16 cellular contexts compared by ENCODE assay signal in genomic region chr11:125464266-125464662, GRCh38. TPM values are rescaled to one million over a fixed set of nuclear protein-coding genes. Genes with fewer than 3 reads are reported as not detected.
DNase-seq lines count a peak whose midpoint lies in the region; FAIRE-seq and TF ChIP-seq lines count a peak whose summit lies in the region.
"Had no signal": no experiment of that assay in that cellular context is flagged by ENCODE, and none has a peak within 500 bp of the region (broad histone marks: within the 10 kb centered on the region; RNA-seq: fewer than 3 reads in every experiment).

No MANE protein-coding gene starts in this region.

- peak; percentile 27 for DNase-seq in HPDE6-E6E7 (ENCODE audit: extremely low spot score)
- peak; percentile 72 for DNase-seq in astrocyte (ENCODE audit: low read depth)
- peak; percentile 47 for DNase-seq in fibroblast of mammary gland (ENCODE audit: low read depth)
- no peak for DNase-seq in HAP-1 (ENCODE audit: low spot score in 2 of 2)
- no peak for DNase-seq in activated CD8-positive, alpha-beta memory T cell treated with anti-CD3 and anti-CD28 coated beads, Interleukin-2, amount 50 U/mL, for 4 hours
- DNase-seq in GM19240 (ENCODE audit: insufficient read length, low spot score) = no peak
- DNase-seq: activated gamma-delta T cell treated with Interleukin-2 at 50 U/mL for 16 hours; DMS79 treated with DMSO at 0.1 percent for 48 hours; effector memory CD8-positive, alpha-beta T cell; SHP77; stimulated activated CD4-positive, alpha-beta T cell treated with anti-CD3 and anti-CD28 coated beads, Interleukin-1b, Interleukin-23, amount 100 ng/mL, for 48 hours; T-helper 17 cell had no signal

- peaks cover 20% of the 10 kb centered on the region for H3K4me1 Mint-ChIP-seq in astrocyte (ENCODE audit: low read depth, unreplicated experiment)

- peaks cover 1% of the 10 kb centered on the region for H3K9me3 Mint-ChIP-seq in astrocyte (ENCODE audit: unreplicated experiment)
- H3K9me3 Mint-ChIP-seq: effector memory CD8-positive, alpha-beta T cell; GM23338; neural crest cell had no signal

- H3K27me3 ChIP-seq in astrocyte (ENCODE audit: insufficient read depth, low read length) = no peaks in the 10 kb centered on the region
- no peaks in the 10 kb centered on the region for H3K27me3 ChIP-seq in HAP-1 (ENCODE audit: low read depth)
- H3K27me3 ChIP-seq: gastroesophageal sphincter had no signal

- no peaks in the 10 kb centered on the region for H3K9me3 ChIP-seq in astrocyte (ENCODE audit: insufficient read depth, low read depth, low read length)
- no peaks in the 10 kb centered on the region for H3K9me3 ChIP-seq in HAP-1
- H3K9me3 ChIP-seq: gastroesophageal sphincter had no signal

- in situ Hi-C loops in HAP-1 (cut with MboI; ENCODE audit: low sequenced_read_pairs) = no loop called here

- no peak overlapping the region for H3K9ac ChIP-seq in astrocyte (ENCODE audit: low read length)

- peaks cover 2% of the 10 kb centered on the region for H3K36me3 Mint-ChIP-seq in astrocyte (ENCODE audit: low read depth, unreplicated experiment)

- TF ChIP-seq CTCF in astrocyte (IDR thresholded peaks at IDR 0.05; ENCODE audit: insufficient read depth, low read depth, low read length) (no peak), fibroblast of mammary gland (conservative IDR thresholded peaks at IDR 0.05; ENCODE audit: control insufficient read depth, insufficient read depth, low read depth, low read length) (no peak)

- H3K27me3 Mint-ChIP-seq in astrocyte (ENCODE audit: low read depth, unreplicated experiment) = peaks cover 3% of the 10 kb centered on the region

- H3K4me3 Mint-ChIP-seq in astrocyte (ENCODE audit: unreplicated experiment) = no peak overlapping the region
- H3K4me3 Mint-ChIP-seq: effector memory CD8-positive, alpha-beta T cell; GM23338; neural crest cell; T-helper 17 cell had no signal

- peak overlapping the region; percentile 70 for H3K27ac Mint-ChIP-seq in astrocyte (ENCODE audit: unreplicated experiment)
- H3K27ac Mint-ChIP-seq: effector memory CD8-positive, alpha-beta T cell; T-helper 17 cell had no signal

- H4K20me1 ChIP-seq in astrocyte (ENCODE audit: insufficient read depth, low read length) = no peaks in the 10 kb centered on the region

- no peaks in the 10 kb centered on the region for H3K79me2 ChIP-seq in astrocyte (ENCODE audit: insufficient read depth, low read length)

- H3K27ac ChIP-seq in astrocyte (ENCODE audit: low read depth, low read length) (no peak overlapping the region), temporal lobe (ENCODE audit: low read depth, low read length) (peak overlapping the region; percentile 54)
- H3K27ac ChIP-seq: gastroesophageal sphincter had no signal

- FAIRE-seq in astrocyte (lab: Jason Lieb, UNC) = no peak

- no peak overlapping the region for H2AFZ ChIP-seq in astrocyte (ENCODE audit: low read depth, low read length)
- H2AFZ ChIP-seq: GM23338 had no signal

- H3K4me1 ChIP-seq in astrocyte (ENCODE audit: insufficient read depth, low read length) (no peaks in the 10 kb centered on the region), HAP-1 (0 out of 2 replicates have a peak, but pooled peaks cover 3% of the 10 kb centered on the region)
- H3K4me1 ChIP-seq: gastroesophageal sphincter had no signal

- H3K4me3 ChIP-seq in astrocyte (ENCODE audit: insufficient read depth, low read depth, low read length) = no peak overlapping the region
- no peak overlapping the region for H3K4me3 ChIP-seq in fibroblast of mammary gland (ENCODE audit: control insufficient read depth, low read depth, low read length)
- H3K4me3 ChIP-seq in HAP-1 = no peak overlapping the region
- H3K4me3 ChIP-seq: gastroesophageal sphincter, GM23338 had no signal

- H3K36me3 ChIP-seq in astrocyte (ENCODE audit: insufficient read depth, low read length) (no peaks in the 10 kb centered on the region), HAP-1 (replicated peaks) (no peaks in the 10 kb centered on the region; the same call in 1 of the 2 replicates)

- H3K4me2 ChIP-seq in astrocyte (ENCODE audit: low read length) = peak overlapping the region; percentile 4

RNA-seq across cellular contexts. Expression of gene FEZ1, which starts 31.8 kb away (rescaled TPM):
- 17.6 and 22.8 TPM in 2 replicates for total RNA-seq in astrocyte
- 226 TPM for total RNA-seq in temporal lobe

Comparison
In these comparisons a context has a peak if more than half of its experiments do, and no peak if none do; other contexts are left out.
1. DNase-seq: peak in HPDE6-E6E7 (single experiment), astrocyte (single experiment) and fibroblast of mammary gland (single experiment); none in HAP-1 (0 of 2), activated CD8-positive, alpha-beta memory T cell treated with anti-CD3 and anti-CD28 coated beads, Interleukin-2, amount 50 U/mL, for 4 hours (single experiment) and GM19240 (single experiment).